ENCODE assay signal across 16 cellular contexts in genomic region chr2:190723397-190724090, GRCh38.
DNase-seq lines count a peak whose midpoint lies in the region; ATAC-seq and TF ChIP-seq lines count a peak whose summit lies in the region.
"Had no signal": no experiment of that assay in that cellular context is flagged by ENCODE, and none has a peak within 500 bp of the region (broad histone marks: within the 10 kb centered on the region; RNA-seq: fewer than 3 reads in every experiment).

No MANE protein-coding gene starts in this region.

- no TSS peak for BruUV-seq in PC-3 (replicated peaks; lab: Mats Ljungman, UMichigan)

- H3K4me1 ChIP-seq in PC-3 (ENCODE audit: insufficient read depth, low read length) (peaks cover 25% of the 10 kb centered on the region), mesenchymal stem cell (ENCODE audit: control insufficient read depth, insufficient read depth, low read depth, low read length) (peaks cover 2% of the 10 kb centered on the region)

- peaks cover 6% of the 10 kb centered on the region for H3F3A ChIP-seq in PC-3 (ENCODE audit: low read length, unreplicated experiment)

- H3K4me2 ChIP-seq in PC-3 (ENCODE audit: low read length) (peak overlapping the region; percentile 12; the same call in 1 of the 2 replicates), mesenchymal stem cell (ENCODE audit: low read length, poor library complexity, severe bottlenecking) (no peak overlapping the region)

- H3K9me3 Mint-ChIP-seq in activated CD4-positive, alpha-beta T cell treated with anti-CD3 and anti-CD28 coated beads, Interleukin-2, amount 10 ng/mL, durations not matched to agents 24 days and 14 days, result peaks cover 13% of the 10 kb centered on the region

- no peak overlapping the region for H3K4ac ChIP-seq in mesenchymal stem cell (ENCODE audit: low read depth in 1 of 2, low read length in 2 of 2)

- no peak overlapping the region for H3K23ac ChIP-seq in mesenchymal stem cell (ENCODE audit: low read length in 2 of 2)

- no peak overlapping the region for H2AK5ac ChIP-seq in mesenchymal stem cell (ENCODE audit: low read length, severe bottlenecking)

- H4K8ac ChIP-seq in mesenchymal stem cell (ENCODE audit: low read length), result no peak overlapping the region

- CTCF ChIA-PET in PC-3 (lab: Charles Lee), result no interaction called here

- no peaks in the 10 kb centered on the region for H3K79me2 ChIP-seq in PC-3 (ENCODE audit: low read length)

- H3K9me3 ChIP-seq in PC-3 (ENCODE audit: low read length) (no peaks in the 10 kb centered on the region), mesenchymal stem cell (ENCODE audit: control insufficient read depth, low read length) (no peaks in the 10 kb centered on the region)
- H3K9me3 ChIP-seq: HAP-1, left lung had no signal

- no peak for TF ChIP-seq CTCF in PC-3 (conservative IDR thresholded peaks at IDR 0.05; ENCODE audit: low read depth, low read length)

- no peaks in the 10 kb centered on the region for H4K20me1 ChIP-seq in PC-3 (ENCODE audit: low read length)

- no peak overlapping the region for H4K91ac ChIP-seq in mesenchymal stem cell (ENCODE audit: low read length)

- H3K27ac ChIP-seq in PC-3 (ENCODE audit: low read length), result no peak overlapping the region
- no peak overlapping the region for H3K27ac ChIP-seq in mesenchymal stem cell (ENCODE audit: low read length, poor library complexity, severe bottlenecking)
- H3K27ac ChIP-seq: C4-2B, left lung had no signal

- no peak overlapping the region for H2BK5ac ChIP-seq in mesenchymal stem cell (ENCODE audit: low read depth, low read length, poor library complexity, severe bottlenecking)

- no peak overlapping the region for H3K14ac ChIP-seq in mesenchymal stem cell (ENCODE audit: low read length in 2 of 2)

- H2AFZ ChIP-seq in PC-3 (ENCODE audit: low read length), result no peak overlapping the region
- H2AFZ ChIP-seq in mesenchymal stem cell (ENCODE audit: low read depth, low read length), result no peak overlapping the region

- peak overlapping the region; percentile 97 for H3K27ac Mint-ChIP-seq in activated CD4-positive, alpha-beta T cell treated with anti-CD3 and anti-CD28 coated beads, Interleukin-2, amount 10 ng/mL, durations not matched to agents 24 days and 14 days
- H3K27ac Mint-ChIP-seq: T-cell had no signal

- peak overlapping the region; percentile 69 for H3K4me3 Mint-ChIP-seq in activated CD4-positive, alpha-beta T cell treated with anti-CD3 and anti-CD28 coated beads, Interleukin-2, amount 10 ng/mL, durations not matched to agents 24 days and 14 days
- H3K4me3 Mint-ChIP-seq: T-cell had no signal

- H3K36me3 Mint-ChIP-seq in activated CD4-positive, alpha-beta T cell treated with anti-CD3 and anti-CD28 coated beads, Interleukin-2, amount 10 ng/mL, durations not matched to agents 24 days and 14 days (ENCODE audit: low read depth), result no peaks in the 10 kb centered on the region
- H3K36me3 Mint-ChIP-seq: T-cell had no signal

- DNase-seq in activated CD4-positive, alpha-beta T cell treated with anti-CD3 and anti-CD28 coated beads, Interleukin-2, amount 10 ng/mL, durations not matched to agents 24 days and 14 days, result no peak
- DNase-seq in activated CD4-positive, alpha-beta T cell treated with anti-CD3 and anti-CD28 coated beads, Interleukin-2, amount 50 U/mL, for 1 hour, result no peak
- no peak for DNase-seq in PC-3
- DNase-seq in dermis microvascular lymphatic vessel endothelial cell (ENCODE audit: low read depth in 2 of 2), result peak; percentile 16 to 76
- DNase-seq in mesenchymal stem cell, result no peak
- DNase-seq in GF-D8 (lab: John Stamatoyannopoulos, UW), result no peak
- DNase-seq in SIG-M5 treated with dmso at 0.1 percent for 504 hours (lab: John Stamatoyannopoulos, UW; ENCODE audit: unreplicated experiment), result no peak
- no peak for DNase-seq in SW480 (ENCODE audit: low spot score)
- DNase-seq: DMS53, left lung, NCI-H1105, NCI-H748 treated with DMSO at 0.1 percent for 48 hours, posterior cingulate gyrus, T-cell had no signal

- intact Hi-C loops in activated CD4-positive, alpha-beta T cell treated with anti-CD3 and anti-CD28 coated beads, Interleukin-2, amount 10 ng/mL, durations not matched to agents 24 days and 14 days (cut with micrococcal nuclease), result loop anchor here (1.0 to 2.0 kb wide), 4 partner anchors 28 to 297 kb away; no protein-coding TSS in a partner anchor
- intact Hi-C loops in PC-3 (cut with micrococcal nuclease), result no loop called here

- H2BK12ac ChIP-seq in mesenchymal stem cell (ENCODE audit: low read length in 2 of 2), result no peak overlapping the region

- no peak for ATAC-seq in PC-3
- ATAC-seq: left lung, T-cell had no signal

- no peak overlapping the region for H3K18ac ChIP-seq in mesenchymal stem cell (ENCODE audit: low read depth in 1 of 2, low read length in 2 of 2)

- POLR2A ChIA-PET in PC-3 (lab: Charles Lee; ENCODE audit: unreplicated experiment), result no interaction called here

- H2BK120ac ChIP-seq in mesenchymal stem cell (ENCODE audit: low read depth, low read length), result no peak overlapping the region

- no peaks in the 10 kb centered on the region for H3K79me1 ChIP-seq in mesenchymal stem cell (replicated peaks; ENCODE audit: low read length, poor library complexity, severe bottlenecking)

- H3K9ac ChIP-seq in PC-3 (ENCODE audit: low read length) (no peak overlapping the region), mesenchymal stem cell (ENCODE audit: low read length) (peak overlapping the region; percentile 16)

- 67% methylated on average over 6 of the region's 7 CpGs for WGBS in mesenchymal stem cell

- H3K36me3 ChIP-seq in PC-3 (ENCODE audit: low read depth, low read length) (no peaks in the 10 kb centered on the region), mesenchymal stem cell (ENCODE audit: control insufficient read depth in 1 of 2, insufficient read depth in 2 of 2, low read depth in 1 of 2, low read length in 2 of 2) (no peaks in the 10 kb centered on the region)
- H3K36me3 ChIP-seq: HAP-1, left lung had no signal

- no peak overlapping the region for H3K4me3 ChIP-seq in PC-3 (ENCODE audit: low read length)
- no peak overlapping the region for H3K4me3 ChIP-seq in mesenchymal stem cell (ENCODE audit: insufficient read depth in 1 of 2, low read depth in 1 of 2, low read length in 2 of 2)
- H3K4me3 ChIP-seq: HAP-1, left lung had no signal

- no peaks in the 10 kb centered on the region for H3K9me2 ChIP-seq in PC-3 (replicated peaks; ENCODE audit: low read length)

- H3K27me3 Mint-ChIP-seq in activated CD4-positive, alpha-beta T cell treated with anti-CD3 and anti-CD28 coated beads, Interleukin-2, amount 10 ng/mL, durations not matched to agents 24 days and 14 days, result no peaks in the 10 kb centered on the region
- H3K27me3 Mint-ChIP-seq: T-cell had no signal

- H3K4me1 Mint-ChIP-seq in activated CD4-positive, alpha-beta T cell treated with anti-CD3 and anti-CD28 coated beads, Interleukin-2, amount 10 ng/mL, durations not matched to agents 24 days and 14 days, result peaks cover 50% of the 10 kb centered on the region

- H3K27me3 ChIP-seq in PC-3 (ENCODE audit: low read length) (no peaks in the 10 kb centered on the region), mesenchymal stem cell (ENCODE audit: control insufficient read depth in 1 of 2, insufficient read depth in 1 of 2, low read length in 2 of 2) (peaks cover 0 to 7% of the 10 kb centered on the region in 2 experiments)
- H3K27me3 ChIP-seq: left lung had no signal

- no peak overlapping the region for H2BK15ac ChIP-seq in mesenchymal stem cell (ENCODE audit: low read depth, poor library complexity, severe bottlenecking)

Comparison
In these comparisons a context has a peak if more than half of its experiments do, and no peak if none do; other contexts are left out.
1. DNase-seq: peak in dermis microvascular lymphatic vessel endothelial cell (2 of 2); none in activated CD4-positive, alpha-beta T cell treated with anti-CD3 and anti-CD28 coated beads, Interleukin-2, amount 10 ng/mL, durations not matched to agents 24 days and 14 days (single experiment), activated CD4-positive, alpha-beta T cell treated with anti-CD3 and anti-CD28 coated beads, Interleukin-2, amount 50 U/mL, for 1 hour (single experiment), PC-3 (single experiment), mesenchymal stem cell (single experiment), GF-D8 (single experiment), SIG-M5 treated with dmso at 0.1 percent for 504 hours (single experiment) and SW480 (single experiment).